Comparison of ENCODE assay signal across 9 cellular contexts in the genomic region with DNA sequence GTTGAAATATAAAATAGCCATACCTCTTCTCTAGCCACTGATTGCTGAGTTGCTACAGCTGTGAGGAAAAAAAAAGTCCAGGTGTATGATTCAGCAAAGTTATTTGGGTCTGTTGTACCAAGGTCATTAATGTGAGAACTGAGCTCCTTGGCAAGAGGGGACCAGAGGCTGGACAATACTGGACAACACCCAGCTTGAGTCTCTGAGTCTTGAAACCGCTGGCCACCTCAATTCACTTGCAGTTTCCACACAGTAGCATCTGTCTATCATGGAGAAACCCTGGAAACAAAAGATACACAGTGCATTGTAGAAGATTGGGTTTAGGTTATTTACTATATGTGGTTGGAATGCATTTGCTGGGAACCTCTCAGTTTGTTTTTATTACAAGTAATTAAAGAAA.
DNase-seq lines count a peak whose midpoint lies in the region; ATAC-seq lines count a peak whose summit lies in the region.
"Had no signal": no experiment of that assay in that cellular context is flagged by ENCODE, and none has a peak within 500 bp of the region (broad histone marks: within the 10 kb centered on the region; RNA-seq: fewer than 3 reads in every experiment).

No MANE protein-coding gene starts in this region.

- no peak for DNase-seq in activated CD4-positive, alpha-beta T cell treated with anti-CD3 and anti-CD28 coated beads, Interleukin-2, amount 10 ng/mL, durations not matched to agents 7 days and 5 days
- DNase-seq in activated CD4-positive, alpha-beta T cell treated with anti-CD3 and anti-CD28 coated beads, Interleukin-2, amount 50 U/mL, for 48 hours: no peak
- no peak for DNase-seq in T-helper 17 cell
- peak; percentile 54 for DNase-seq in glomerular visceral epithelial cell (ENCODE audit: extremely low spot score)
- DNase-seq in stimulated activated naive B cell treated with anti-CD40 and anti-IgM and Interleukin-4, amounts not matched to agents 10 μg/mL and 1 μg/mL and 100 μg/mL, for 72 hours: no peak
- no peak for DNase-seq in NK-92 treated with Interleukin-12 subunit alpha and Interleukin-12 subunit beta, amount 100 ng/mL, for 24 hours (lab: John Stamatoyannopoulos, UW)
- DNase-seq: gastrocnemius medialis had no signal

- H3K27me3 Mint-ChIP-seq in activated CD4-positive, alpha-beta T cell treated with anti-CD3 and anti-CD28 coated beads, Interleukin-2, amount 10 ng/mL, durations not matched to agents 7 days and 5 days: no peaks in the 10 kb centered on the region
- H3K27me3 Mint-ChIP-seq in T-helper 17 cell: no peaks in the 10 kb centered on the region
- H3K27me3 Mint-ChIP-seq in stimulated activated naive B cell treated with anti-CD40 and anti-IgM and Interleukin-4, amounts not matched to agents 10 μg/mL and 1 μg/mL and 100 μg/mL, for 72 hours: no peaks in the 10 kb centered on the region

- ATAC-seq in T-helper 17 cell (peak; percentile 26), GM19463 (IDR thresholded peaks at IDR 0.05; ENCODE audit: unreplicated experiment) (no peak), HG03521 (IDR thresholded peaks at IDR 0.05; ENCODE audit: unreplicated experiment) (no peak)
- ATAC-seq in stimulated activated naive B cell treated with anti-CD40 and anti-IgM and Interleukin-4, amounts not matched to agents 10 μg/mL and 1 μg/mL and 100 μg/mL, for 72 hours (replicated peaks): no peak

- peaks cover 7% of the 10 kb centered on the region for H3K36me3 Mint-ChIP-seq in activated CD4-positive, alpha-beta T cell treated with anti-CD3 and anti-CD28 coated beads, Interleukin-2, amount 10 ng/mL, durations not matched to agents 7 days and 5 days (ENCODE audit: low read depth)
- H3K36me3 Mint-ChIP-seq in T-helper 17 cell (ENCODE audit: low read depth): peaks cover 6% of the 10 kb centered on the region
- H3K36me3 Mint-ChIP-seq in stimulated activated naive B cell treated with anti-CD40 and anti-IgM and Interleukin-4, amounts not matched to agents 10 μg/mL and 1 μg/mL and 100 μg/mL, for 72 hours: peaks cover 11 to 12% of the 10 kb centered on the region in 2 donors

- CTCF ChIA-PET in activated CD4-positive, alpha-beta T cell treated with anti-CD3 and anti-CD28 coated beads, Interleukin-2, amount 10 ng/mL, durations not matched to agents 7 days and 5 days (lab: Charles Lee): interaction anchor here (0.5 to 1.8 kb wide), 3 partner anchors 9 to 273 kb away, joined by 3 to 6 read pairs (median 4); no protein-coding TSS in a partner anchor

- no peak overlapping the region for H3K4me3 Mint-ChIP-seq in activated CD4-positive, alpha-beta T cell treated with anti-CD3 and anti-CD28 coated beads, Interleukin-2, amount 10 ng/mL, durations not matched to agents 7 days and 5 days
- peak overlapping the region; percentile 80 for H3K4me3 Mint-ChIP-seq in T-helper 17 cell
- no peak overlapping the region for H3K4me3 Mint-ChIP-seq in stimulated activated naive B cell treated with anti-CD40 and anti-IgM and Interleukin-4, amounts not matched to agents 10 μg/mL and 1 μg/mL and 100 μg/mL, for 72 hours

- no peaks in the 10 kb centered on the region for H3K9me3 ChIP-seq in T-helper 17 cell (ENCODE audit: control insufficient read depth, low read length, poor library complexity, severe bottlenecking)
- H3K9me3 ChIP-seq: gastrocnemius medialis had no signal

- POLR2A ChIA-PET in activated CD4-positive, alpha-beta T cell treated with anti-CD3 and anti-CD28 coated beads, Interleukin-2, amount 10 ng/mL, durations not matched to agents 7 days and 5 days (lab: Charles Lee): interaction anchor here (0.6 kb wide), 1 partner anchor 10 kb away, joined by 3 read pairs; no protein-coding TSS in a partner anchor

- H3K27ac Mint-ChIP-seq in activated CD4-positive, alpha-beta T cell treated with anti-CD3 and anti-CD28 coated beads, Interleukin-2, amount 10 ng/mL, durations not matched to agents 7 days and 5 days: peak overlapping the region; percentile 85
- H3K27ac Mint-ChIP-seq in T-helper 17 cell: peak overlapping the region; percentile 99
- H3K27ac Mint-ChIP-seq in stimulated activated naive B cell treated with anti-CD40 and anti-IgM and Interleukin-4, amounts not matched to agents 10 μg/mL and 1 μg/mL and 100 μg/mL, for 72 hours: peak overlapping the region; percentile 42

- H3K4me1 Mint-ChIP-seq in activated CD4-positive, alpha-beta T cell treated with anti-CD3 and anti-CD28 coated beads, Interleukin-2, amount 10 ng/mL, durations not matched to agents 7 days and 5 days: peaks cover 39% of the 10 kb centered on the region
- H3K4me1 Mint-ChIP-seq in T-helper 17 cell: peaks cover 45% of the 10 kb centered on the region
- peaks cover 33 to 54% of the 10 kb centered on the region in 2 donors for H3K4me1 Mint-ChIP-seq in stimulated activated naive B cell treated with anti-CD40 and anti-IgM and Interleukin-4, amounts not matched to agents 10 μg/mL and 1 μg/mL and 100 μg/mL, for 72 hours

- no peaks in the 10 kb centered on the region for H3K9me3 Mint-ChIP-seq in activated CD4-positive, alpha-beta T cell treated with anti-CD3 and anti-CD28 coated beads, Interleukin-2, amount 10 ng/mL, durations not matched to agents 7 days and 5 days
- no peaks in the 10 kb centered on the region for H3K9me3 Mint-ChIP-seq in stimulated activated naive B cell treated with anti-CD40 and anti-IgM and Interleukin-4, amounts not matched to agents 10 μg/mL and 1 μg/mL and 100 μg/mL, for 72 hours

Comparison
In these comparisons a context has a peak if more than half of its experiments do, and no peak if none do; other contexts are left out.
1. H3K27ac Mint-ChIP-seq: peak in every context shown above with its lines; median percentile 99 in T-helper 17 cell; 85 in activated CD4-positive, alpha-beta T cell treated with anti-CD3 and anti-CD28 coated beads, Interleukin-2, amount 10 ng/mL, durations not matched to agents 7 days and 5 days; 42 in stimulated activated naive B cell treated with anti-CD40 and anti-IgM and Interleukin-4, amounts not matched to agents 10 μg/mL and 1 μg/mL and 100 μg/mL, for 72 hours.